Comparison of ENCODE assay signal across 15 cellular contexts in the genomic region with DNA sequence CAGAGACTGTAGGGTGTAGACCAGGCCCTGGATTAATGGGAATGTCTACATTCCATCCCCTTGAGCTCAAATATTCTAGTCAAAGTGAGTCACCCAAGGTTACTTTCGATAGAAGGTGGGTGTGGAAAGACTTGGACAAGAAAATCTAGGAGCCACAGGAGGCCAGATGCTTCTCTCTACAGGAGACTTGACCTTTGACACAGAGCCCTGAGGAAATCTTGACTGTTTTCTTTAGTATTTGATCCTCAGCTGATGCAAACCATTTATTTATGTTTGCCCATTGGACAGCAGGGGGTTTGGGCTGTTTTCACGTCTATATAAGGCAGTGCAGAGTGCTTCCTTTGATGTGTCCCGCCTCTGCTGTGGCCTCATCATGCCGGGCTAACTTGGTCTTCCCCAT. TPM values are rescaled to one million over a fixed set of nuclear protein-coding genes. Genes with fewer than 3 reads are reported as not detected.
DNase-seq lines count a peak whose midpoint lies in the region; ATAC-seq and TF ChIP-seq lines count a peak whose summit lies in the region.
"Had no signal": no experiment of that assay in that cellular context is flagged by ENCODE, and none has a peak within 500 bp of the region (broad histone marks: within the 10 kb centered on the region; RNA-seq: fewer than 3 reads in every experiment).

No MANE protein-coding gene starts in this region.

- peaks cover 23% of the 10 kb centered on the region for H3K4me1 Mint-ChIP-seq in WTC11
- H3K4me1 Mint-ChIP-seq in stimulated activated naive CD8-positive, alpha-beta T cell treated with anti-CD3 and anti-CD28 coated beads, Interleukin-15, amount 100 ng/mL, for 72 hours: no peaks in the 10 kb centered on the region
- H3K4me1 Mint-ChIP-seq: activated naive CD4-positive, alpha-beta T cell treated with anti-CD3 and anti-CD28 coated beads, Interleukin-2, amount 50 U/mL, for 24 hours; T-helper 17 cell had no signal

- no peaks in the 10 kb centered on the region; the same call in 1 of the 2 replicates for H3K27me3 Mint-ChIP-seq in WTC11 (ENCODE audit: low read depth)
- no peaks in the 10 kb centered on the region for H3K27me3 Mint-ChIP-seq in stimulated activated naive CD8-positive, alpha-beta T cell treated with anti-CD3 and anti-CD28 coated beads, Interleukin-15, amount 100 ng/mL, for 72 hours
- H3K27me3 Mint-ChIP-seq: activated naive CD4-positive, alpha-beta T cell treated with anti-CD3 and anti-CD28 coated beads, Interleukin-2, amount 50 U/mL, for 24 hours; natural killer cell treated with Interleukin-12 subunit alpha and Interleukin-12 subunit beta and Interleukin-15 and Interleukin-18, amount 100 ng/mL, for 72 hours; T-helper 17 cell had no signal

- peak; percentile 88 for ATAC-seq in WTC11
- ATAC-seq in stimulated activated naive CD8-positive, alpha-beta T cell treated with anti-CD3 and anti-CD28 coated beads, Interleukin-15, amount 100 ng/mL, for 72 hours: no peak
- ATAC-seq: activated CD8-positive, alpha-beta T cell treated with anti-CD3 and anti-CD28 coated beads, Interleukin-2, amount 10 ng/mL, durations not matched to agents 7 days and 5 days; natural killer cell treated with Interleukin-12 subunit alpha and Interleukin-12 subunit beta and Interleukin-15 and Interleukin-18, amount 100 ng/mL, for 72 hours; stimulated activated naive CD8-positive, alpha-beta T cell treated with anti-CD3 and anti-CD28 coated beads, Interleukin-15, Interleukin-2, amounts not matched to agents 100 U/mL and 50 U/mL, for 24 hours; T-helper 17 cell had no signal

- TF ChIP-seq CTCF in WTC11 (IDR thresholded peaks at IDR 0.05) (no peak), coronary artery (IDR thresholded peaks at IDR 0.05) (no peak)

- H3K9me3 Mint-ChIP-seq in WTC11: no peaks in the 10 kb centered on the region
- no peaks in the 10 kb centered on the region for H3K9me3 Mint-ChIP-seq in stimulated activated naive CD8-positive, alpha-beta T cell treated with anti-CD3 and anti-CD28 coated beads, Interleukin-15, amount 100 ng/mL, for 72 hours
- H3K9me3 Mint-ChIP-seq: activated naive CD4-positive, alpha-beta T cell treated with anti-CD3 and anti-CD28 coated beads, Interleukin-2, amount 50 U/mL, for 24 hours; natural killer cell treated with Interleukin-12 subunit alpha and Interleukin-12 subunit beta and Interleukin-15 and Interleukin-18, amount 100 ng/mL, for 72 hours had no signal

- no peak overlapping the region for H3K4me3 ChIP-seq in coronary artery

- DNase-seq in ACHN (peak; percentile 32), HPDE6-E6E7 (ENCODE audit: extremely low spot score) (peak; percentile 51), WTC11 (ENCODE audit: low spot score) (no peak), hepatic stellate cell (ENCODE audit: low spot score) (peak; percentile 76), coronary artery (ENCODE audit: low spot score) (no peak), ureter (ENCODE audit: low spot score) (no peak), NCI-H1417 treated with DMSO at 0.1 percent for 48 hours (lab: John Stamatoyannopoulos, UW) (no peak)
- DNase-seq in stimulated activated naive CD8-positive, alpha-beta T cell treated with anti-CD3 and anti-CD28 coated beads, Interleukin-15, amount 100 ng/mL, for 72 hours: no peak
- DNase-seq: activated CD8-positive, alpha-beta T cell treated with anti-CD3 and anti-CD28 coated beads, Interleukin-2, amount 10 ng/mL, durations not matched to agents 7 days and 5 days; AML-193; effector memory CD4-positive, alpha-beta T cell; stimulated activated naive CD8-positive, alpha-beta T cell treated with anti-CD3 and anti-CD28 coated beads, Interleukin-15, Interleukin-2, amounts not matched to agents 100 U/mL and 50 U/mL, for 24 hours; T-helper 17 cell had no signal

- POLR2A ChIA-PET in WTC11 (lab: Charles Lee): no interaction called here

- CTCF ChIA-PET in WTC11 (lab: Charles Lee): interaction anchor here (1.5 to 1.6 kb wide), 2 partner anchors 234 to 262 kb away, joined by 4 to 6 read pairs; no protein-coding TSS in a partner anchor

- H3K27ac Mint-ChIP-seq in WTC11: no peak overlapping the region
- H3K27ac Mint-ChIP-seq in stimulated activated naive CD8-positive, alpha-beta T cell treated with anti-CD3 and anti-CD28 coated beads, Interleukin-15, amount 100 ng/mL, for 72 hours: no peak overlapping the region
- H3K27ac Mint-ChIP-seq: activated CD8-positive, alpha-beta T cell treated with anti-CD3 and anti-CD28 coated beads, Interleukin-2, amount 10 ng/mL, durations not matched to agents 7 days and 5 days; activated naive CD4-positive, alpha-beta T cell treated with anti-CD3 and anti-CD28 coated beads, Interleukin-2, amount 50 U/mL, for 24 hours; natural killer cell treated with Interleukin-12 subunit alpha and Interleukin-12 subunit beta and Interleukin-15 and Interleukin-18, amount 100 ng/mL, for 72 hours; T-helper 17 cell had no signal

- H3K4me3 Mint-ChIP-seq in WTC11: no peak overlapping the region
- H3K4me3 Mint-ChIP-seq in stimulated activated naive CD8-positive, alpha-beta T cell treated with anti-CD3 and anti-CD28 coated beads, Interleukin-15, amount 100 ng/mL, for 72 hours: no peak overlapping the region
- H3K4me3 Mint-ChIP-seq: activated CD8-positive, alpha-beta T cell treated with anti-CD3 and anti-CD28 coated beads, Interleukin-2, amount 10 ng/mL, durations not matched to agents 7 days and 5 days; activated naive CD4-positive, alpha-beta T cell treated with anti-CD3 and anti-CD28 coated beads, Interleukin-2, amount 50 U/mL, for 24 hours; natural killer cell treated with Interleukin-12 subunit alpha and Interleukin-12 subunit beta and Interleukin-15 and Interleukin-18, amount 100 ng/mL, for 72 hours; T-helper 17 cell had no signal

- in situ Hi-C loops in ACHN (cut with HindIII; ENCODE audit: low pct_ligation_motif_present, low pct_unique_long_range_greater_than_20kb, low sequenced_read_pairs): no loop called here

- H3K27ac ChIP-seq in coronary artery: no peak overlapping the region

- no peaks in the 10 kb centered on the region for H3K36me3 Mint-ChIP-seq in WTC11
- H3K36me3 Mint-ChIP-seq: natural killer cell treated with Interleukin-12 subunit alpha and Interleukin-12 subunit beta and Interleukin-15 and Interleukin-18, amount 100 ng/mL, for 72 hours had no signal

TF ChIP-seq in WTC11, 78 proteins besides CTCF, POLR2A, EP300 and RAD21 (continues in another document):
- TF ChIP-seq, protein P1, sequence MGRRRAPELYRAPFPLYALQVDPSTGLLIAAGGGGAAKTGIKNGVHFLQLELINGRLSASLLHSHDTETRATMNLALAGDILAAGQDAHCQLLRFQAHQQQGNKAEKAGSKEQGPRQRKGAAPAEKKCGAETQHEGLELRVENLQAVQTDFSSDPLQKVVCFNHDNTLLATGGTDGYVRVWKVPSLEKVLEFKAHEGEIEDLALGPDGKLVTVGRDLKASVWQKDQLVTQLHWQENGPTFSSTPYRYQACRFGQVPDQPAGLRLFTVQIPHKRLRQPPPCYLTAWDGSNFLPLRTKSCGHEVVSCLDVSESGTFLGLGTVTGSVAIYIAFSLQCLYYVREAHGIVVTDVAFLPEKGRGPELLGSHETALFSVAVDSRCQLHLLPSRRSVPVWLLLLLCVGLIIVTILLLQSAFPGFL (CRISPR knock-in tag; IDR thresholded peaks at IDR 0.05; ENCODE audit: borderline replicate concordance): no peak
- TF ChIP-seq ARID4B (CRISPR knock-in tag; IDR thresholded peaks at IDR 0.05; ENCODE audit: borderline replicate concordance) (no peak), ZNF232 (CRISPR knock-in tag; IDR thresholded peaks at IDR 0.05) (no peak), FOXP4 (CRISPR knock-in tag; IDR thresholded peaks at IDR 0.05) (no peak)

RNA-seq across cellular contexts. Expression of gene MAP3K7CL, which starts 15.7 kb away (rescaled TPM):
- total RNA-seq in WTC11 (2021): 0.15 to 0.37 TPM in 2 of 3 replicates, not detected in the other
- 11.5 TPM for total RNA-seq in ureter

RNA-seq across cellular contexts. Expression of gene CCT8, which starts 41.3 kb away (rescaled TPM):
- total RNA-seq in WTC11 (2021) (329 to 335 TPM (median 333 TPM) in 3 replicates), ureter (121 TPM)

Comparison
In these comparisons a context has a peak if more than half of its experiments do, and no peak if none do; other contexts are left out.
1. DNase-seq: peak in ACHN (single experiment), HPDE6-E6E7 (single experiment) and hepatic stellate cell (single experiment); none in WTC11 (single experiment), coronary artery (single experiment), stimulated activated naive CD8-positive, alpha-beta T cell treated with anti-CD3 and anti-CD28 coated beads, Interleukin-15, amount 100 ng/mL, for 72 hours (0 of 2), ureter (single experiment) and NCI-H1417 treated with DMSO at 0.1 percent for 48 hours (single experiment).